In genomic region chr2:71476495-71476894, GRCh38 we compare ENCODE assay signal across 21 cellular contexts. TPM values are rescaled to one million over a fixed set of nuclear protein-coding genes. Genes with fewer than 3 reads are reported as not detected.
A peak's percentile ranks its signal among the peaks of the same experiment; 100 is the strongest.
DNase-seq lines count a peak whose midpoint lies in the region; ATAC-seq, FAIRE-seq and TF ChIP-seq lines count a peak whose summit lies in the region.
"Had no signal": no experiment of that assay in that cellular context is flagged by ENCODE, and none has a peak within 500 bp of the region (broad histone marks: within the 10 kb centered on the region; RNA-seq: fewer than 3 reads in every experiment).

No MANE protein-coding gene starts in this region.

- no peak overlapping the region for H3K4me3 ChIP-seq in BLaER1 treated with 17β-estradiol and CSF1 and Interleukin-3, amounts not matched to agents 10 nM and 100 nM
- H3K4me3 ChIP-seq in HL-60 (replicated peaks; ENCODE audit: insufficient read depth, low read length) (no peak overlapping the region), neutrophil (ENCODE audit: low read depth in 1 of 2, low read length in 1 of 2) (peak overlapping the region in 1 of 2 experiments; percentile 45), gastrocnemius medialis (no peak overlapping the region), H7 (ENCODE audit: insufficient read depth, low read depth, low read length) (no peak overlapping the region), breast epithelium (no peak overlapping the region)
- H3K4me3 ChIP-seq: GM12878, GM23338, HAP-1 had no signal

- intact Hi-C loops in gastrocnemius medialis (cut with DNase I; ENCODE audit: low total_unique reads), result no loop called here
- intact Hi-C loops in breast epithelium (cut with DNase I; ENCODE audit: low total_unique reads), result no loop called here

- H3K27ac ChIP-seq in BLaER1 treated with 17β-estradiol and CSF1 and Interleukin-3, amounts not matched to agents 10 nM and 100 nM, result peak overlapping the region in 2 of 11 experiments; percentile 23 to 35; a peak in 3 of 22 replicates
- H3K27ac ChIP-seq in HL-60 (replicated peaks), result peak overlapping the region; percentile 37
- peak overlapping the region; percentile 95 for H3K27ac ChIP-seq in neutrophil
- peak overlapping the region; percentile 67 to 99 (median 82) for H3K27ac ChIP-seq in gastrocnemius medialis
- no peak overlapping the region for H3K27ac ChIP-seq in breast epithelium
- H3K27ac ChIP-seq: C4-2B had no signal

- H3K27me3 ChIP-seq in BLaER1 treated with 17β-estradiol and CSF1 and Interleukin-3, amounts not matched to agents 10 nM and 100 nM, result no peaks in the 10 kb centered on the region
- no peaks in the 10 kb centered on the region for H3K27me3 ChIP-seq in HL-60 (ENCODE audit: insufficient read depth, poor library complexity, severe bottlenecking)
- no peaks in the 10 kb centered on the region for H3K27me3 ChIP-seq in neutrophil
- H3K27me3 ChIP-seq in gastrocnemius medialis, result no peaks in the 10 kb centered on the region
- H3K27me3 ChIP-seq in H7 (ENCODE audit: control insufficient read depth, insufficient read depth, low read length), result no peaks in the 10 kb centered on the region
- H3K27me3 ChIP-seq in breast epithelium, result no peaks in the 10 kb centered on the region

- no peak for DNase-seq in HL-60 (ENCODE audit: low read depth in 1 of 2, low spot score in 1 of 2)
- no peak for DNase-seq in gastrocnemius medialis
- DNase-seq in H7, result no peak
- no peak for DNase-seq in NCI-H82 (lab: John Stamatoyannopoulos, UW)
- DNase-seq in breast epithelium (ENCODE audit: low spot score in 2 of 2), result no peak
- DNase-seq in RCC 7860 (ENCODE audit: low spot score), result no peak
- DNase-seq: CD4-positive, alpha-beta T cell; CD8-positive, alpha-beta memory T cell; DMS 273 treated with DMSO at 0.1 percent for 48 hours; DMS79; EL; GDM1; HFFc6 had no signal

- no peak overlapping the region for H3K9ac ChIP-seq in BLaER1 treated with 17β-estradiol and CSF1 and Interleukin-3, amounts not matched to agents 10 nM and 100 nM

- no peak for TF ChIP-seq POLR2A in gastrocnemius medialis (IDR thresholded peaks at IDR 0.05)
- no peak for TF ChIP-seq POLR2A in breast epithelium (IDR thresholded peaks at IDR 0.05)

- H3K36me3 ChIP-seq in BLaER1 treated with 17β-estradiol and CSF1 and Interleukin-3, amounts not matched to agents 10 nM and 100 nM, result peaks cover 0 to 47% (median 0%) of the 10 kb centered on the region in 11 experiments; a peak in 8 of 22 replicates
- peaks cover 42% of the 10 kb centered on the region for H3K36me3 ChIP-seq in neutrophil
- peaks cover 0 to 18% of the 10 kb centered on the region in 2 donors for H3K36me3 ChIP-seq in gastrocnemius medialis
- H3K36me3 ChIP-seq in H7 (replicated peaks; ENCODE audit: control insufficient read depth, insufficient read depth, low read length), result no peaks in the 10 kb centered on the region
- H3K36me3 ChIP-seq in breast epithelium, result no peaks in the 10 kb centered on the region
- H3K36me3 ChIP-seq: HAP-1 had no signal

- peaks cover 0 to 8% (median 0%) of the 10 kb centered on the region in 11 experiments; a peak in 3 of 22 replicates for H3K9me3 ChIP-seq in BLaER1 treated with 17β-estradiol and CSF1 and Interleukin-3, amounts not matched to agents 10 nM and 100 nM (replicated peaks in 1 of 11)
- no peaks in the 10 kb centered on the region for H3K9me3 ChIP-seq in neutrophil
- H3K9me3 ChIP-seq in gastrocnemius medialis, result no peaks in the 10 kb centered on the region
- no peaks in the 10 kb centered on the region for H3K9me3 ChIP-seq in breast epithelium
- H3K9me3 ChIP-seq: HAP-1 had no signal

- TF ChIP-seq CTCF in HL-60 (IDR thresholded peaks at IDR 0.05; ENCODE audit: insufficient read depth, low read length) (no peak), neutrophil (IDR thresholded peaks at IDR 0.05) (no peak), gastrocnemius medialis (IDR thresholded peaks at IDR 0.05 in 4 of 5, conservative IDR thresholded peaks at IDR 0.05 in 1 of 5) (no peak), breast epithelium (IDR thresholded peaks at IDR 0.05) (no peak)

- H3K4me2 ChIP-seq in BLaER1 treated with 17β-estradiol and CSF1 and Interleukin-3, amounts not matched to agents 10 nM and 100 nM, result peak overlapping the region in 8 of 11 experiments; percentile 21 to 66 (median 55); a peak in 11 of 22 replicates
- H3K4me2 ChIP-seq: GM23338 had no signal

- ATAC-seq in gastrocnemius medialis, result no peak
- ATAC-seq: GM12878, GM23338 had no signal

- peaks cover 0 to 45% (median 0%) of the 10 kb centered on the region in 11 experiments; a peak in 8 of 22 replicates for H4K20me1 ChIP-seq in BLaER1 treated with 17β-estradiol and CSF1 and Interleukin-3, amounts not matched to agents 10 nM and 100 nM

- H3K4me1 ChIP-seq in BLaER1 treated with 17β-estradiol and CSF1 and Interleukin-3, amounts not matched to agents 10 nM and 100 nM, result peaks cover 29 to 45% (median 41%) of the 10 kb centered on the region in 10 experiments
- H3K4me1 ChIP-seq in neutrophil (ENCODE audit: control insufficient read depth in 1 of 2, insufficient read depth in 1 of 2, low read depth in 1 of 2, low read length in 1 of 2) (peaks cover 95% of the 10 kb centered on the region in 2 experiments), gastrocnemius medialis (peaks cover 57 to 62% of the 10 kb centered on the region in 2 donors), breast epithelium (no peaks in the 10 kb centered on the region)
- H3K4me1 ChIP-seq: HAP-1 had no signal

- in situ Hi-C loops in gastrocnemius medialis (cut with MboI; ENCODE audit: low sequenced_read_pairs in 4 of 4), result no loop called here

- no peak for FAIRE-seq in RCC 7860 (lab: Jason Lieb, UNC)
- FAIRE-seq: D721Med, GM12878, GM19239 had no signal

RNA-seq across cellular contexts. Expression of gene DYSF, which starts 23.1 kb away (rescaled TPM):
- total RNA-seq in gastrocnemius medialis, result 100 to 1,000 TPM in 2 of 4 donors, 10 to 100 TPM in 2; 40.7 to 267 (median 153) TPM
- total RNA-seq in H7 (2014; rRNA removed; shearing (Covaris generic)), result 7.4 and 9.5 TPM in 2 replicates
- 10 to 100 TPM in 1 of 3 donors, 1 to 10 TPM in 2; 3.0 to 15.7 (median 4.8) TPM for total RNA-seq in breast epithelium

Comparison
In these comparisons a context has a peak if more than half of its experiments do, and no peak if none do; other contexts are left out.
1. H3K27ac ChIP-seq: peak in HL-60 (single experiment), neutrophil (single experiment) and gastrocnemius medialis (4 of 4); none in breast epithelium (0 of 2).